21 cellular contexts compared by ENCODE assay signal in genomic region chrX:65576160-65576559, GRCh38.
A peak's percentile ranks its signal among the peaks of the same experiment; 100 is the strongest.
DNase-seq lines count a peak whose midpoint lies in the region; ATAC-seq lines count a peak whose summit lies in the region.
"Had no signal": no experiment of that assay in that cellular context is flagged by ENCODE, and none has a peak within 500 bp of the region (broad histone marks: within the 10 kb centered on the region; RNA-seq: fewer than 3 reads in every experiment).

No MANE protein-coding gene starts in this region.

- ATAC-seq in GM19025 (IDR thresholded peaks at IDR 0.05; ENCODE audit: low read depth, unreplicated experiment) (peak; percentile 61), GM21529 (IDR thresholded peaks at IDR 0.05; ENCODE audit: unreplicated experiment) (peak; percentile 55), HG02981 (IDR thresholded peaks at IDR 0.05; ENCODE audit: unreplicated experiment) (peak; percentile 56), GM21825 (IDR thresholded peaks at IDR 0.05; ENCODE audit: unreplicated experiment) (no peak)
- ATAC-seq: HepG2, PC-3 had no signal

- DNase-seq in epidermal melanocyte (ENCODE audit: insufficient read length, low spot score) (no peak), NOMO-1 (lab: John Stamatoyannopoulos, UW; ENCODE audit: unreplicated experiment in 2 of 2) (no peak), NCI-H187 (lab: John Stamatoyannopoulos, UW) (no peak)
- DNase-seq: AML-193, DMS79, KBM-7, MV-4-11, NCI-H1694 treated with DMSO at 0.1 percent for 48 hours, NCI-H2107, NCI-H2227 treated with DMSO at 0.1 percent for 48 hours, NCI-H524, NCI-H82, PC-3, RPMI8226, SHP77 treated with DMSO at 0.1 percent for 48 hours, SK-N-SH had no signal
